ENCODE assay signal across 7 cellular contexts in the genomic region with DNA sequence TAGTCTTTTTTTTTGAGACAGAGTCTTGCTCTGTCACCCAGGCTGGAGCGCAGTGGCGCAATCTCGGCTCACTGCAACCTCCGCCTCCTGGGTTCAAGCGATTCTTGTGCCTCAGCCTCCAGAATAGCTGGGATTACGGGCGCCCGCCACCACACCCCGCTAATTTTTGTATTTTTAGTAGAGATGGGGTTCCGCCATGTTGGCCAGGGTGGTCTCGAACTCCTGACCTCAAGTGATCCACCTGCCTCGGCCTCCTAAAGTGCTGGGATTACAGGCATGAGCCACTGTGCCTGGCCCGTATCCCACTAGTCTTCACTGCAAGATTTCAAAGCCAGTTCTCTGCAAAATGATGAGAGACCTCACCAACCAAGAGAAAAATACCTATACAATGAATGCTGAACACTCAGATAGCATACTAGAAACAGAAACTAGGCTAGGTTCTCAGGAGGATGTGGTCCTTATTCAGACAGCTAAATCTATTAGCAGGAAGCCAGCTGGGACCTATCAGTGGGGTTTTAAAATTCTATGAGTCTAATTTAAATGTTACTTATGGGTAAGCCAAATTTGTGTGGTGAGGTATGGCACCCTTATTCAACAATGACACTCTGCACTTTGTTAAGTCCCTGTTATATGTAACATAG.
A peak's percentile ranks its signal among the peaks of the same experiment; 100 is the strongest.
DNase-seq lines count a peak whose midpoint lies in the region; ATAC-seq, FAIRE-seq and TF ChIP-seq lines count a peak whose summit lies in the region.
"Not testable (repeated sequence)": the region's sequence is repeated elsewhere in the genome, so short reads cannot be mapped to it uniquely, and the experiment has no call there.

No MANE protein-coding gene starts in this region.

- not testable (repeated sequence) for H3K9me3 Mint-ChIP-seq in activated B cell treated with CpG ODN at 0.5 μM for 24 hours; effector memory CD8-positive, alpha-beta T cell

- H3K27ac Mint-ChIP-seq in activated B cell treated with CpG ODN at 0.5 μM for 24 hours = peak overlapping the region; percentile 95
- peak overlapping the region in 1 of 2 donors; percentile 62 for H3K27ac Mint-ChIP-seq in effector memory CD8-positive, alpha-beta T cell

- not testable (repeated sequence) for H3K27me3 Mint-ChIP-seq in activated B cell treated with CpG ODN at 0.5 μM for 24 hours; effector memory CD8-positive, alpha-beta T cell

- peaks cover 88% of the 10 kb centered on the region for H3K4me1 Mint-ChIP-seq in activated B cell treated with CpG ODN at 0.5 μM for 24 hours
- peaks cover 18 to 19% of the 10 kb centered on the region in 2 donors for H3K4me1 Mint-ChIP-seq in effector memory CD8-positive, alpha-beta T cell (ENCODE audit: low read depth in 2 of 2)

- peak; percentile 47 for ATAC-seq in GM18499 (IDR thresholded peaks at IDR 0.05; ENCODE audit: insufficient read depth, unreplicated experiment)
- ATAC-seq in GM21529 (IDR thresholded peaks at IDR 0.05; ENCODE audit: unreplicated experiment) = peak; percentile 54
- ATAC-seq in HG03025 (IDR thresholded peaks at IDR 0.05; ENCODE audit: low FRiP score, unreplicated experiment) = peak; percentile 43
- peak; percentile 36 for ATAC-seq in HG03469 (IDR thresholded peaks at IDR 0.05; ENCODE audit: unreplicated experiment)
- peak; percentile 66 for ATAC-seq in activated B cell treated with CpG ODN at 0.5 μM for 24 hours (ENCODE audit: low read depth)
- ATAC-seq in effector memory CD8-positive, alpha-beta T cell (replicated peaks) = peak; percentile 87

- POLR2A ChIA-PET in activated B cell treated with CpG ODN at 0.5 μM for 24 hours (lab: Charles Lee) = interaction anchor here (0.9 to 6.1 kb wide), 13 partner anchors 7 to 199 kb away, joined by 3 to 138 read pairs (median 5); no protein-coding TSS in a partner anchor

- TF ChIP-seq CTCF in activated B cell treated with CpG ODN at 0.5 μM for 24 hours (IDR thresholded peaks at IDR 0.05) = not testable (repeated sequence)

- not testable (repeated sequence) for H3K36me3 Mint-ChIP-seq in activated B cell treated with CpG ODN at 0.5 μM for 24 hours (ENCODE audit: low read depth); effector memory CD8-positive, alpha-beta T cell (ENCODE audit: insufficient read depth)

- CTCF ChIA-PET in activated B cell treated with CpG ODN at 0.5 μM for 24 hours (lab: Charles Lee) = interaction anchor here (1.0 to 1.9 kb wide), 2 partner anchors 17 to 94 kb away, joined by 5 to 9 read pairs; no protein-coding TSS in a partner anchor

- intact Hi-C loops in activated B cell treated with CpG ODN at 0.5 μM for 24 hours (cut with micrococcal nuclease) = loop anchor here (1.0 kb wide), 2 partner anchors 16 to 26 kb away; no protein-coding TSS in a partner anchor

- peak; percentile 100 for FAIRE-seq in GM19239 (lab: Jason Lieb, UNC)

- peak overlapping the region; percentile 69 for H3K4me3 Mint-ChIP-seq in activated B cell treated with CpG ODN at 0.5 μM for 24 hours
- H3K4me3 Mint-ChIP-seq in effector memory CD8-positive, alpha-beta T cell = peak overlapping the region in 1 of 2 donors; percentile 37

- not testable (repeated sequence) for DNase-seq in GM19239 (ENCODE audit: insufficient read length, low spot score); activated B cell treated with CpG ODN at 0.5 μM for 24 hours; effector memory CD8-positive, alpha-beta T cell

Comparison
In these comparisons a context has a peak if more than half of its experiments do, and no peak if none do; other contexts are left out.
1. ATAC-seq: peak in every context shown above with its lines; median percentile 87 in effector memory CD8-positive, alpha-beta T cell; 66 in activated B cell treated with CpG ODN at 0.5 μM for 24 hours; 54 in GM21529; 47 in GM18499; 43 in HG03025; 36 in HG03469.